In the genomic region with DNA sequence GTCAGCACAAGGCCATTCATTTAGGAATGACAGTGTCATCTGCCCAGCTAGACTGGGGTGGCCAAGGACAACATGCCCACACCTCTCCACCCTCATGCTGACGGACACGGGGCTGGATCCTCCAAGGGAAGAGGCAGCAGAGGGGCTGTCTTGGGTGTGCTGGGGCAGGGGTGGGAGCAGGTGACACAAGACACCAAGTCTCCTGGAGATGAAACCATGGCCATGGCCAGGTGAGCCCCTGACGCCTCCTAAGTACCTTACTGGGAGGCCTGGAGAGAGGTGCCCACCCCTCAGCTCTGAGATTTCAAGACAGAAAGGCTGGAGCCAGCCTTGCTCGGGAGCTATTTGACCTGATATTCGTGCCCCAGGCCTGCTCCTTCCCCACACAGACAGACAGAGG, we compare ENCODE assay signal across 14 cellular contexts. TPM values are rescaled to one million over a fixed set of nuclear protein-coding genes. Genes with fewer than 3 reads are reported as not detected.
A peak's percentile ranks its signal among the peaks of the same experiment; 100 is the strongest.
DNase-seq lines count a peak whose midpoint lies in the region; ATAC-seq, FAIRE-seq and TF ChIP-seq lines count a peak whose summit lies in the region.
"Had no signal": no experiment of that assay in that cellular context is flagged by ENCODE, and none has a peak within 500 bp of the region (broad histone marks: within the 10 kb centered on the region; RNA-seq: fewer than 3 reads in every experiment).

No MANE protein-coding gene starts in this region.

- TF ChIP-seq CTCF in RWPE2 (IDR thresholded peaks at IDR 0.05; ENCODE audit: poor library complexity, severe bottlenecking): no peak
- no peak for TF ChIP-seq CTCF in bronchial epithelial cell (IDR thresholded peaks at IDR 0.05; ENCODE audit: insufficient read depth, low read length, severe bottlenecking)
- TF ChIP-seq CTCF in kidney (IDR thresholded peaks at IDR 0.05; ENCODE audit: borderline replicate concordance, extremely low read depth, insufficient read depth): no peak

- intact Hi-C loops in kidney (cut with DNase I): no loop called here

- H3K36me3 Mint-ChIP-seq in activated T-cell treated with anti-CD3 and anti-CD28 coated beads, Interleukin-2, amount 50 U/mL, for 24 hours (ENCODE audit: low read depth): no peaks in the 10 kb centered on the region
- H3K36me3 Mint-ChIP-seq: CD8-positive, alpha-beta memory T cell had no signal

- FAIRE-seq in bronchial epithelial cell (lab: Jason Lieb, UNC) (peak; percentile 40), kidney (lab: Jason Lieb, UNC) (no peak)
- FAIRE-seq: A549, GM18507, H54 had no signal

- H3K36me3 ChIP-seq in RWPE2 (ENCODE audit: low read depth) (no peaks in the 10 kb centered on the region), bronchial epithelial cell (ENCODE audit: control insufficient read depth, insufficient read depth, low read length) (no peaks in the 10 kb centered on the region), kidney (ENCODE audit: control insufficient read depth in 1 of 2, insufficient read depth in 2 of 2, low read length in 2 of 2) (no peaks in the 10 kb centered on the region)
- H3K36me3 ChIP-seq: BE2C had no signal

- no peak overlapping the region for H3K27ac ChIP-seq in RWPE2 (ENCODE audit: poor library complexity, severe bottlenecking)
- H3K27ac ChIP-seq in kidney (ENCODE audit: low read depth in 2 of 2, low read length in 2 of 2): no peak overlapping the region
- H3K27ac ChIP-seq: A549 had no signal

- H3K9me3 ChIP-seq in RWPE2 (ENCODE audit: severe bottlenecking) (no peaks in the 10 kb centered on the region), kidney (ENCODE audit: control insufficient read depth in 1 of 2, low read length in 2 of 2) (no peaks in the 10 kb centered on the region)
- H3K9me3 ChIP-seq: A549, BE2C had no signal

- DNase-seq in RWPE2 (ENCODE audit: low spot score): peak; percentile 32
- DNase-seq in bronchial epithelial cell (ENCODE audit: low read depth): no peak
- peak; percentile 43 for DNase-seq in kidney
- no peak for DNase-seq in OCI-M1 (lab: John Stamatoyannopoulos, UW)
- DNase-seq in activated T-cell treated with anti-CD3 and anti-CD28 coated beads, Interleukin-2, amount 50 U/mL, for 24 hours: no peak
- DNase-seq in NCI-H2029 (lab: John Stamatoyannopoulos, UW): no peak
- DNase-seq: BE2C; CD8-positive, alpha-beta memory T cell; DMS53; IMR-90 had no signal

- no peaks in the 10 kb centered on the region for H3K27me3 Mint-ChIP-seq in activated T-cell treated with anti-CD3 and anti-CD28 coated beads, Interleukin-2, amount 50 U/mL, for 24 hours

- H3K27me3 ChIP-seq in RWPE2 (ENCODE audit: insufficient read depth, poor library complexity, severe bottlenecking): no peaks in the 10 kb centered on the region
- H3K27me3 ChIP-seq in bronchial epithelial cell (ENCODE audit: control insufficient read depth, insufficient read depth, low read length): peaks cover 9% of the 10 kb centered on the region
- H3K27me3 ChIP-seq: BE2C had no signal

- H3K4me1 Mint-ChIP-seq in activated T-cell treated with anti-CD3 and anti-CD28 coated beads, Interleukin-2, amount 50 U/mL, for 24 hours (ENCODE audit: low read depth): peaks cover under 1% of the 10 kb centered on the region

- H3K4me1 ChIP-seq in RWPE2 (ENCODE audit: insufficient read depth, poor library complexity, severe bottlenecking): no peaks in the 10 kb centered on the region
- H3K4me1 ChIP-seq in kidney (ENCODE audit: control insufficient read depth in 1 of 2, insufficient read depth in 1 of 2, low read depth in 1 of 2, low read length in 2 of 2): no peaks in the 10 kb centered on the region
- H3K4me1 ChIP-seq: A549, BE2C had no signal

- no peak overlapping the region for H3K27ac Mint-ChIP-seq in activated T-cell treated with anti-CD3 and anti-CD28 coated beads, Interleukin-2, amount 50 U/mL, for 24 hours
- H3K27ac Mint-ChIP-seq: CD8-positive, alpha-beta memory T cell had no signal

- H3K9ac ChIP-seq in kidney (ENCODE audit: low read length in 2 of 2): no peak overlapping the region

- no peak for ATAC-seq in RWPE2 (ENCODE audit: low read depth)
- ATAC-seq: HCT116 had no signal

- H3K4me3 Mint-ChIP-seq in activated T-cell treated with anti-CD3 and anti-CD28 coated beads, Interleukin-2, amount 50 U/mL, for 24 hours: no peak overlapping the region
- H3K4me3 Mint-ChIP-seq: CD8-positive, alpha-beta memory T cell had no signal

- H3K4me3 ChIP-seq in RWPE2 (ENCODE audit: severe bottlenecking): no peak overlapping the region
- H3K4me3 ChIP-seq in bronchial epithelial cell (ENCODE audit: low read depth, low read length): no peak overlapping the region
- no peak overlapping the region for H3K4me3 ChIP-seq in kidney (ENCODE audit: low read length in 2 of 2)
- H3K4me3 ChIP-seq: A549 had no signal

- H3K9me3 Mint-ChIP-seq in activated T-cell treated with anti-CD3 and anti-CD28 coated beads, Interleukin-2, amount 50 U/mL, for 24 hours: no peaks in the 10 kb centered on the region
- H3K9me3 Mint-ChIP-seq: CD8-positive, alpha-beta memory T cell had no signal

RNA-seq across cellular contexts. Expression of a gene that starts 9.0 kb away (rescaled TPM):
- total RNA-seq in bronchial epithelial cell: 0.26 and 0.38 TPM in 2 replicates
- total RNA-seq in kidney: 147 TPM
- polyA plus RNA-seq in kidney (ENCODE audit: insufficient read depth, low read depth, low replicate concordance): 103 TPM

RNA-seq across cellular contexts. Expression of a gene that starts 28.4 kb away (rescaled TPM):
- total RNA-seq in bronchial epithelial cell: 7.2 and 8.4 TPM in 2 replicates
- total RNA-seq in kidney: 20.8 TPM
- 24.5 TPM for polyA plus RNA-seq in kidney (ENCODE audit: insufficient read depth, low read depth, low replicate concordance)

Comparison
In these comparisons a context has a peak if more than half of its experiments do, and no peak if none do; other contexts are left out.
1. DNase-seq: peak in RWPE2 (single experiment) and kidney (single experiment); none in bronchial epithelial cell (single experiment), OCI-M1 (single experiment), activated T-cell treated with anti-CD3 and anti-CD28 coated beads, Interleukin-2, amount 50 U/mL, for 24 hours (single experiment) and NCI-H2029 (single experiment).
2. RNA of a gene that starts 9.0 kb away (total RNA-seq): 147 TPM in kidney (single experiment); 0.26 to 0.38 TPM in bronchial epithelial cell; every median in the first group is over 100 times any median in the second.